In genomic region chr9:32385135-32385884, GRCh38 we compare ENCODE assay signal across 8 cellular contexts. TPM values are rescaled to one million over a fixed set of nuclear protein-coding genes. Genes with fewer than 3 reads are reported as not detected.
DNase-seq lines count a peak whose midpoint lies in the region; ATAC-seq and TF ChIP-seq lines count a peak whose summit lies in the region.

No MANE protein-coding gene starts in this region.

- no peak overlapping the region for H3K27ac Mint-ChIP-seq in stimulated activated naive CD8-positive, alpha-beta T cell treated with anti-CD3 and anti-CD28 coated beads, Interleukin-15, Interleukin-2, amounts not matched to agents 100 ng/mL and 50 ng/mL, for 24 hours

- ATAC-seq in stimulated activated naive CD8-positive, alpha-beta T cell treated with anti-CD3 and anti-CD28 coated beads, Interleukin-15, Interleukin-2, amounts not matched to agents 100 U/mL and 50 U/mL, for 24 hours, result no peak
- no peak for ATAC-seq in body of pancreas
- ATAC-seq in GM21515 (IDR thresholded peaks at IDR 0.05; ENCODE audit: unreplicated experiment), result no peak

- no peaks in the 10 kb centered on the region for H3K36me3 ChIP-seq in body of pancreas (replicated peaks in 1 of 2; ENCODE audit: insufficient read depth in 1 of 2, low read depth in 2 of 2)
- H3K36me3 ChIP-seq in mesodermal cell (ENCODE audit: control insufficient read depth, insufficient read depth, low read length), result peaks cover 4% of the 10 kb centered on the region

- no peaks in the 10 kb centered on the region for H3K27me3 ChIP-seq in body of pancreas

- H3K4me3 ChIP-seq in body of pancreas (peak overlapping the region; percentile 35 to 67), mesodermal cell (ENCODE audit: extremely low read depth, insufficient read depth, low read length, poor library complexity, severe bottlenecking) (peak overlapping the region; percentile 73)

- peaks cover 23% of the 10 kb centered on the region for H3K27me3 Mint-ChIP-seq in stimulated activated naive CD8-positive, alpha-beta T cell treated with anti-CD3 and anti-CD28 coated beads, Interleukin-15, Interleukin-2, amounts not matched to agents 100 ng/mL and 50 ng/mL, for 24 hours

- H3K4me1 ChIP-seq in body of pancreas (peaks cover 57% of the 10 kb centered on the region), mesodermal cell (ENCODE audit: control insufficient read depth, insufficient read depth, low read length, poor library complexity, severe bottlenecking) (no peaks in the 10 kb centered on the region)

- H3K9me3 Mint-ChIP-seq in stimulated activated naive CD8-positive, alpha-beta T cell treated with anti-CD3 and anti-CD28 coated beads, Interleukin-15, Interleukin-2, amounts not matched to agents 100 ng/mL and 50 ng/mL, for 24 hours, result no peaks in the 10 kb centered on the region

- peak overlapping the region; percentile 85 for H3K4me3 Mint-ChIP-seq in stimulated activated naive CD8-positive, alpha-beta T cell treated with anti-CD3 and anti-CD28 coated beads, Interleukin-15, Interleukin-2, amounts not matched to agents 100 ng/mL and 50 ng/mL, for 24 hours

- TF ChIP-seq POLR2A in body of pancreas (IDR thresholded peaks at IDR 0.05), result no peak

- H3K36me3 Mint-ChIP-seq in stimulated activated naive CD8-positive, alpha-beta T cell treated with anti-CD3 and anti-CD28 coated beads, Interleukin-15, Interleukin-2, amounts not matched to agents 100 ng/mL and 50 ng/mL, for 24 hours (ENCODE audit: low read depth), result peaks cover 4% of the 10 kb centered on the region

- intact Hi-C loops in body of pancreas (cut with DNase I), result loop anchor here (5.0 kb wide), 1 partner anchor 37 kb away; no protein-coding TSS in a partner anchor

- no peak for DNase-seq in stimulated activated naive CD8-positive, alpha-beta T cell treated with anti-CD3 and anti-CD28 coated beads, Interleukin-15, Interleukin-2, amounts not matched to agents 100 U/mL and 50 U/mL, for 24 hours
- DNase-seq in body of pancreas (no peak), cerebellar nuclear complex (lab: John Stamatoyannopoulos, UW) (no peak), hypothalamus (lab: John Stamatoyannopoulos, UW) (no peak), iPS-NIHi7 (ENCODE audit: extremely low spot score) (no peak)

- peak overlapping the region; percentile 84 to 94 (median 92) for H3K27ac ChIP-seq in body of pancreas
- H3K27ac ChIP-seq in mesodermal cell (ENCODE audit: low read depth, low read length, severe bottlenecking), result peak overlapping the region; percentile 41

- 18 to 19% methylated on average over 4 of the region's 4 CpGs for WGBS in body of pancreas, 2 donors
- WGBS in mesodermal cell (ENCODE audit: insufficient coverage in 2 of 2), 2 experiments, result 0 to 25% methylated on average over 2 to 4 of the region's 4 CpGs

- H3K4me1 Mint-ChIP-seq in stimulated activated naive CD8-positive, alpha-beta T cell treated with anti-CD3 and anti-CD28 coated beads, Interleukin-15, Interleukin-2, amounts not matched to agents 100 ng/mL and 50 ng/mL, for 24 hours (ENCODE audit: low read depth), result peaks cover 15% of the 10 kb centered on the region

- H3K9me3 ChIP-seq in body of pancreas (no peaks in the 10 kb centered on the region), mesodermal cell (ENCODE audit: control insufficient read depth, low read length) (no peaks in the 10 kb centered on the region)

- no peak for TF ChIP-seq CTCF in body of pancreas (IDR thresholded peaks at IDR 0.05)

RNA-seq across cellular contexts. Expression of gene ACO1, which starts 0.9 kb away (rescaled TPM):
- 10 to 100 TPM; 48.8 to 51.1 TPM for total RNA-seq in body of pancreas
- 35.6 TPM for polyA plus RNA-seq in mesodermal cell (2013, experiment 1 of 2)
- 38.0 TPM for polyA plus RNA-seq in mesodermal cell (2013, experiment 2 of 2)
